In genomic region chr5:149635394-149635793, GRCh38 we compare ENCODE assay signal across 24 cellular contexts. TPM values are rescaled to one million over a fixed set of nuclear protein-coding genes. Genes with fewer than 3 reads are reported as not detected.
DNase-seq lines count a peak whose midpoint lies in the region; ATAC-seq and TF ChIP-seq lines count a peak whose summit lies in the region.
"Had no signal": no experiment of that assay in that cellular context is flagged by ENCODE, and none has a peak within 500 bp of the region (broad histone marks: within the 10 kb centered on the region; RNA-seq: fewer than 3 reads in every experiment).

No MANE protein-coding gene starts in this region.

- no peaks in the 10 kb centered on the region for H3K9me3 Mint-ChIP-seq in chondrocyte (ENCODE audit: low read depth)
- H3K9me3 Mint-ChIP-seq: activated CD8-positive, alpha-beta T cell treated with anti-CD3 and anti-CD28 coated beads for 36 hours; CD4-positive, CD25-positive, alpha-beta regulatory T cell; endodermal cell; memory B cell; natural killer cell treated with Interleukin-12 subunit alpha and Interleukin-12 subunit beta and Interleukin-15 and Interleukin-18, amount 100 ng/mL, for 72 hours; T-helper 2 cell treated with Interferon-gamma antibody and Interleukin-4, amounts not matched to agents 5 μg/mL and 100 μg/mL, for 36 hours had no signal

- H3K4me1 ChIP-seq in mesenchymal stem cell (ENCODE audit: control insufficient read depth, insufficient read depth, low read depth, low read length) (peaks cover 36% of the 10 kb centered on the region), mucosa of descending colon (ENCODE audit: low read depth) (peaks cover 26% of the 10 kb centered on the region)

- intact Hi-C loops in mucosa of descending colon (cut with DNase I, micrococcal nuclease) = loop anchor here (5.0 to 10.0 kb wide), 4 partner anchors 189 to 359 kb away; no protein-coding TSS in a partner anchor

- peak overlapping the region; percentile 9 for H3K27ac Mint-ChIP-seq in chondrocyte (ENCODE audit: unreplicated experiment)
- H3K27ac Mint-ChIP-seq: activated CD8-positive, alpha-beta T cell treated with anti-CD3 and anti-CD28 coated beads for 36 hours; CD4-positive, CD25-positive, alpha-beta regulatory T cell; endodermal cell; memory B cell; natural killer cell treated with Interleukin-12 subunit alpha and Interleukin-12 subunit beta and Interleukin-15 and Interleukin-18, amount 100 ng/mL, for 72 hours; T-helper 2 cell treated with Interferon-gamma antibody and Interleukin-4, amounts not matched to agents 5 μg/mL and 100 μg/mL, for 36 hours had no signal

- no peaks in the 10 kb centered on the region for H3K27me3 Mint-ChIP-seq in chondrocyte (ENCODE audit: low read depth)
- H3K27me3 Mint-ChIP-seq: activated CD8-positive, alpha-beta T cell treated with anti-CD3 and anti-CD28 coated beads for 36 hours; memory B cell had no signal

- no peaks in the 10 kb centered on the region; the same call in 1 of the 2 replicates for H3K9me3 ChIP-seq in AG04450 (ENCODE audit: control insufficient read depth, insufficient read depth, low read length)
- no peaks in the 10 kb centered on the region for H3K9me3 ChIP-seq in mesenchymal stem cell (ENCODE audit: control insufficient read depth, low read length)
- H3K9me3 ChIP-seq in mucosa of descending colon = no peaks in the 10 kb centered on the region
- H3K9me3 ChIP-seq: colonic mucosa, gastrocnemius medialis, Peyer's patch had no signal

- no peak overlapping the region for H3K23ac ChIP-seq in mesenchymal stem cell (ENCODE audit: low read length in 2 of 2)

- TF ChIP-seq CTCF in AG04450 (IDR thresholded peaks at IDR 0.05; ENCODE audit: low read depth, low read length) (no peak), chondrocyte (IDR thresholded peaks at IDR 0.05) (no peak), mucosa of descending colon (IDR thresholded peaks at IDR 0.05) (no peak)

- no peak overlapping the region for H3K4ac ChIP-seq in mesenchymal stem cell (ENCODE audit: low read depth in 1 of 2, low read length in 2 of 2)

- no peak overlapping the region for H3K4me3 Mint-ChIP-seq in chondrocyte (ENCODE audit: unreplicated experiment)
- H3K4me3 Mint-ChIP-seq: activated CD8-positive, alpha-beta T cell treated with anti-CD3 and anti-CD28 coated beads for 36 hours; CD4-positive, CD25-positive, alpha-beta regulatory T cell; endodermal cell; memory B cell; natural killer cell treated with Interleukin-12 subunit alpha and Interleukin-12 subunit beta and Interleukin-15 and Interleukin-18, amount 100 ng/mL, for 72 hours; T-helper 2 cell treated with Interferon-gamma antibody and Interleukin-4, amounts not matched to agents 5 μg/mL and 100 μg/mL, for 36 hours had no signal

- H2BK120ac ChIP-seq in mesenchymal stem cell (ENCODE audit: low read depth, low read length) = no peak overlapping the region

- no peak overlapping the region for H3K4me2 ChIP-seq in mesenchymal stem cell (ENCODE audit: low read length, poor library complexity, severe bottlenecking)

- H4K91ac ChIP-seq in mesenchymal stem cell (ENCODE audit: low read length) = no peak overlapping the region

- ATAC-seq in GM18870 (IDR thresholded peaks at IDR 0.05; ENCODE audit: unreplicated experiment) (no peak), mucosa of descending colon (no peak), HG02588 (IDR thresholded peaks at IDR 0.05; ENCODE audit: unreplicated experiment) (no peak), GM19328 (IDR thresholded peaks at IDR 0.05; ENCODE audit: unreplicated experiment) (no peak)
- ATAC-seq: activated CD8-positive, alpha-beta T cell treated with anti-CD3 and anti-CD28 coated beads for 36 hours; natural killer cell treated with Interleukin-12 subunit alpha and Interleukin-12 subunit beta and Interleukin-15 and Interleukin-18, amount 100 ng/mL, for 72 hours had no signal

- H3K27ac ChIP-seq in AG04450 (ENCODE audit: low read depth, low read length) (no peak overlapping the region), mesenchymal stem cell (ENCODE audit: low read length, poor library complexity, severe bottlenecking) (peak overlapping the region; percentile 24)
- H3K27ac ChIP-seq: colonic mucosa, Peyer's patch, SK-N-MC had no signal

- CTCF ChIA-PET in AG04450 (lab: Charles Lee) = interaction anchor here (1.0 to 16.1 kb wide), 8 partner anchors 24 to 371 kb away, joined by 3 to 282 read pairs (median 4); no protein-coding TSS in a partner anchor

- no peak overlapping the region for H2BK12ac ChIP-seq in mesenchymal stem cell (ENCODE audit: low read length in 2 of 2)

- POLR2A ChIA-PET in AG04450 (lab: Yijun Ruan, JAX) = no interaction called here

- DNase-seq in AG04450 (ENCODE audit: low read depth, low spot score) (peak; percentile 13), LHCN-M2 (ENCODE audit: low read depth) (peak; percentile 28), chondrocyte (ENCODE audit: low spot score) (no peak), mesenchymal stem cell (peak; percentile 57), mucosa of descending colon (no peak)
- DNase-seq: activated CD8-positive, alpha-beta T cell treated with anti-CD3 and anti-CD28 coated beads for 36 hours; activated naive CD4-positive, alpha-beta T cell treated with anti-CD3 and anti-CD28 coated beads, Interleukin-2, amount 50 U/mL, for 16 hours; activated T-cell treated with anti-CD3 and anti-CD28 coated beads, Interleukin-2, amount 50 U/mL, for 1 hour; CD4-positive, CD25-positive, alpha-beta regulatory T cell; colonic mucosa; endodermal cell; gastrocnemius medialis; NCI-H2171 treated with DMSO at 0.1 percent for 48 hours; NCI-H82; posterior cingulate gyrus; stimulated activated CD4-positive, alpha-beta T cell treated with anti-CD3 and anti-CD28 coated beads, Interleukin-2, amount 100 ng/mL, for 48 hours had no signal

- no peaks in the 10 kb centered on the region for H3K36me3 Mint-ChIP-seq in chondrocyte (ENCODE audit: low read depth)
- H3K36me3 Mint-ChIP-seq: CD4-positive, CD25-positive, alpha-beta regulatory T cell; memory B cell; natural killer cell treated with Interleukin-12 subunit alpha and Interleukin-12 subunit beta and Interleukin-15 and Interleukin-18, amount 100 ng/mL, for 72 hours had no signal

- H3K27me3 ChIP-seq in AG04450 (ENCODE audit: control insufficient read depth, insufficient read depth, low read length) = no peaks in the 10 kb centered on the region
- no peaks in the 10 kb centered on the region for H3K27me3 ChIP-seq in mesenchymal stem cell (ENCODE audit: control insufficient read depth in 1 of 2, insufficient read depth in 1 of 2, low read length in 2 of 2)
- H3K27me3 ChIP-seq: colonic mucosa, gastrocnemius medialis, Peyer's patch had no signal

- peaks cover 44% of the 10 kb centered on the region for H3K4me1 Mint-ChIP-seq in chondrocyte (ENCODE audit: low read depth)
- H3K4me1 Mint-ChIP-seq: CD4-positive, CD25-positive, alpha-beta regulatory T cell had no signal

- H2AK5ac ChIP-seq in mesenchymal stem cell (ENCODE audit: low read length, severe bottlenecking) = peak overlapping the region; percentile 40

- 91% methylated on average over 2 of the region's 2 CpGs for WGBS in mesenchymal stem cell

- H2BK5ac ChIP-seq in mesenchymal stem cell (ENCODE audit: low read depth, low read length, poor library complexity, severe bottlenecking) = peak overlapping the region; percentile 59

- H2BK15ac ChIP-seq in mesenchymal stem cell (ENCODE audit: low read depth, poor library complexity, severe bottlenecking) = no peak overlapping the region

- no peak overlapping the region for H3K18ac ChIP-seq in mesenchymal stem cell (ENCODE audit: low read depth in 1 of 2, low read length in 2 of 2)

- H4K8ac ChIP-seq in mesenchymal stem cell (ENCODE audit: low read length) = no peak overlapping the region

- H3K4me3 ChIP-seq in AG04450 (ENCODE audit: low read depth, low read length) = no peak overlapping the region
- H3K4me3 ChIP-seq in mesenchymal stem cell (ENCODE audit: insufficient read depth in 1 of 2, low read depth in 1 of 2, low read length in 2 of 2) = no peak overlapping the region
- no peak overlapping the region for H3K4me3 ChIP-seq in mucosa of descending colon
- H3K4me3 ChIP-seq: colonic mucosa, gastrocnemius medialis, Peyer's patch, SK-N-MC had no signal

- H3K36me3 ChIP-seq in mesenchymal stem cell (ENCODE audit: control insufficient read depth in 1 of 2, insufficient read depth in 2 of 2, low read depth in 1 of 2, low read length in 2 of 2) (no peaks in the 10 kb centered on the region), mucosa of descending colon (ENCODE audit: low read depth) (no peaks in the 10 kb centered on the region)
- H3K36me3 ChIP-seq: colonic mucosa, gastrocnemius medialis, Peyer's patch had no signal

- H3K14ac ChIP-seq in mesenchymal stem cell (ENCODE audit: low read length in 2 of 2) = no peak overlapping the region

- H2AFZ ChIP-seq in mesenchymal stem cell (ENCODE audit: low read depth, low read length) = no peak overlapping the region

- H3K9ac ChIP-seq in mesenchymal stem cell (ENCODE audit: low read length) = no peak overlapping the region

- no peaks in the 10 kb centered on the region for H3K79me1 ChIP-seq in mesenchymal stem cell (replicated peaks; ENCODE audit: low read length, poor library complexity, severe bottlenecking)

RNA-seq across cellular contexts. Expression of gene ARHGEF37, which starts 54.1 kb away (rescaled TPM):
- polyA plus RNA-seq in AG04450 (2011; rRNA removed) = 0.61 and 0.74 TPM in 2 replicates
- polyA minus RNA-seq in AG04450 (2011; rRNA and poly(A)+ RNA removed) = 0.83 and 1.6 TPM in 2 replicates
- total RNA-seq in LHCN-M2 (2014; rRNA removed) (0.11 and 0.45 TPM in 2 replicates), chondrocyte (5.8 to 16.8 TPM (median 6.0 TPM) in 3 replicates), mucosa of descending colon (10 to 100 TPM; 13.4 to 35.0 (median 24.6) TPM)
- 0.38 TPM for polyA plus RNA-seq in LHCN-M2 (2012)
- polyA plus RNA-seq in mesenchymal stem cell (2013, experiment 1 of 2) = 0.48 TPM
- polyA plus RNA-seq in mesenchymal stem cell (2013, experiment 2 of 2) = 0.42 TPM

Comparison
In these comparisons a context has a peak if more than half of its experiments do, and no peak if none do; other contexts are left out.
1. DNase-seq: peak in AG04450 (single experiment), LHCN-M2 (single experiment) and mesenchymal stem cell (single experiment); none in chondrocyte (single experiment) and mucosa of descending colon (0 of 3).